ENCODE assay signal across 8 cellular contexts in genomic region chr3:78659386-78659987, GRCh38.
DNase-seq lines count a peak whose midpoint lies in the region; ATAC-seq, FAIRE-seq and TF ChIP-seq lines count a peak whose summit lies in the region.

No MANE protein-coding gene starts in this region.

- 52% methylated on average over 6 of the region's 6 CpGs for WGBS in esophagus muscularis mucosa

- no peaks in the 10 kb centered on the region for H3K9me3 Mint-ChIP-seq in progenitor cell of endocrine pancreas (ENCODE audit: low read depth)

- no peak overlapping the region for H3K4me3 Mint-ChIP-seq in progenitor cell of endocrine pancreas (ENCODE audit: low read depth)

- H3K4me1 Mint-ChIP-seq in progenitor cell of endocrine pancreas (ENCODE audit: low read depth) = no peaks in the 10 kb centered on the region

- peaks cover 0 to 7% (median 0%) of the 10 kb centered on the region in 4 donors for H3K36me3 ChIP-seq in esophagus muscularis mucosa

- H3K27me3 ChIP-seq in esophagus muscularis mucosa = no peaks in the 10 kb centered on the region

- no peaks in the 10 kb centered on the region for H3K9me3 ChIP-seq in esophagus muscularis mucosa

- H3K27ac ChIP-seq in esophagus muscularis mucosa (replicated peaks in 1 of 4) = no peak overlapping the region

- peak; percentile 70 to 72 (median 71) for TF ChIP-seq CTCF in esophagus muscularis mucosa (IDR thresholded peaks at IDR 0.05)
- peak; percentile 87 for TF ChIP-seq CTCF in progenitor cell of endocrine pancreas (IDR thresholded peaks at IDR 0.05; ENCODE audit: unreplicated experiment)
- TF ChIP-seq CTCF in omental fat pad (IDR thresholded peaks at IDR 0.05) = no peak

- TF ChIP-seq POLR2A in esophagus muscularis mucosa (IDR thresholded peaks at IDR 0.05; ENCODE audit: low read depth) = no peak
- TF ChIP-seq POLR2A in GM12891 (IDR thresholded peaks at IDR 0.05; ENCODE audit: low read depth, low read length) = no peak

- DNase-seq in COLO668 (lab: John Stamatoyannopoulos, UW; ENCODE audit: unreplicated experiment) = peak; percentile 18
- DNase-seq in RKO (ENCODE audit: low spot score) = peak; percentile 48
- DNase-seq in esophagus muscularis mucosa (ENCODE audit: extremely low spot score) = no peak
- DNase-seq in progenitor cell of endocrine pancreas (ENCODE audit: low spot score, unreplicated experiment) = no peak
- no peak for DNase-seq in omental fat pad (ENCODE audit: low spot score)
- no peak for DNase-seq in OCI-M2 (lab: John Stamatoyannopoulos, UW; ENCODE audit: unreplicated experiment)
- DNase-seq in GM12891 (ENCODE audit: insufficient read length, low spot score) = no peak

- no peak overlapping the region for H3K27ac Mint-ChIP-seq in progenitor cell of endocrine pancreas

- no peaks in the 10 kb centered on the region for H3K4me1 ChIP-seq in esophagus muscularis mucosa

- ATAC-seq in GM18502 (IDR thresholded peaks at IDR 0.05; ENCODE audit: poor library complexity, unreplicated experiment) = peak; percentile 55
- no peak for ATAC-seq in omental fat pad (ENCODE audit: low FRiP score)

- no peaks in the 10 kb centered on the region for H3K27me3 Mint-ChIP-seq in progenitor cell of endocrine pancreas

- intact Hi-C loops in esophagus muscularis mucosa (cut with DNase I) = loop anchor here (1.0 to 5.0 kb wide), 2 partner anchors 373 to 703 kb away; no protein-coding TSS in a partner anchor

- FAIRE-seq in GM12891 (lab: Jason Lieb, UNC) = no peak

- no peak for TF ChIP-seq EP300 in esophagus muscularis mucosa (IDR thresholded peaks at IDR 0.05)

- H3K4me3 ChIP-seq in esophagus muscularis mucosa = no peak overlapping the region

- H3K36me3 Mint-ChIP-seq in progenitor cell of endocrine pancreas (ENCODE audit: insufficient read depth) = peaks cover 13% of the 10 kb centered on the region

TF ChIP-seq in GM12891, 5 proteins besides CTCF, POLR2A, EP300 and RAD21:
- TF ChIP-seq POU2F2 (IDR thresholded peaks at IDR 0.05; ENCODE audit: low read depth, low read length) = no peak
- TF ChIP-seq SPI1 (IDR thresholded peaks at IDR 0.05; ENCODE audit: low read depth, low read length) = no peak
- no peak for TF ChIP-seq TAF1 (IDR thresholded peaks at IDR 0.05; ENCODE audit: low read depth, low read length)
- no peak for TF ChIP-seq PAX5 (IDR thresholded peaks at IDR 0.05; ENCODE audit: insufficient read depth, low read length, severe bottlenecking)
- TF ChIP-seq POLR2AphosphoS5 (IDR thresholded peaks at IDR 0.05; ENCODE audit: low read depth, low read length) = no peak

Comparison
In these comparisons a context has a peak if more than half of its experiments do, and no peak if none do; other contexts are left out.
1. DNase-seq: peak in COLO668 (single experiment) and RKO (single experiment); none in esophagus muscularis mucosa (single experiment), progenitor cell of endocrine pancreas (single experiment), omental fat pad (single experiment), OCI-M2 (single experiment) and GM12891 (single experiment).
2. CTCF ChIP-seq: peak in esophagus muscularis mucosa (3 of 3) and progenitor cell of endocrine pancreas (single experiment); none in omental fat pad (0 of 3).